8 cellular contexts compared by ENCODE assay signal in genomic region chr2:73212448-73213176, GRCh38. TPM values are rescaled to one million over a fixed set of nuclear protein-coding genes. Genes with fewer than 3 reads are reported as not detected.
DNase-seq lines count a peak whose midpoint lies in the region; TF ChIP-seq lines count a peak whose summit lies in the region.

No MANE protein-coding gene starts in this region.

- no peaks in the 10 kb centered on the region for H4K20me1 ChIP-seq in GM23248 (ENCODE audit: insufficient read depth)
- H4K20me1 ChIP-seq in Karpas-422 (ENCODE audit: insufficient read depth, low read depth, low read length) = no peaks in the 10 kb centered on the region
- no peaks in the 10 kb centered on the region for H4K20me1 ChIP-seq in neural progenitor cell (ENCODE audit: low read depth)

- H3K27ac ChIP-seq in GM23248 = peak overlapping the region; percentile 6; the same call in 1 of the 2 replicates
- no peak overlapping the region for H3K27ac ChIP-seq in Karpas-422 (ENCODE audit: low read length)
- H3K27ac ChIP-seq in neural progenitor cell = no peak overlapping the region

- no peak overlapping the region for H3K9ac ChIP-seq in GM23248
- H3K9ac ChIP-seq in Karpas-422 (ENCODE audit: low read length) = peak overlapping the region; percentile 10; the same call in 1 of the 2 replicates
- H3K9ac ChIP-seq in neural progenitor cell = no peak overlapping the region

- peaks cover 24% of the 10 kb centered on the region for H3K4me1 Mint-ChIP-seq in neural progenitor cell

- H3K9me3 ChIP-seq in GM23248 (ENCODE audit: low read depth) (no peaks in the 10 kb centered on the region), Karpas-422 (ENCODE audit: low read length) (no peaks in the 10 kb centered on the region), neural progenitor cell (ENCODE audit: low read depth) (no peaks in the 10 kb centered on the region)

- 51 to 61% methylated on average over 15 to 20 of the region's 20 CpGs for WGBS in GM23248 (ENCODE audit: low coverage in 1 of 2, low lambda C conversion rate in 2 of 2, missing lambda C conversion rate in 2 of 2), 2 experiments

- H3K36me3 Mint-ChIP-seq in neural progenitor cell = no peaks in the 10 kb centered on the region

- in situ Hi-C loops in GM23248 (cut with MboI) = no loop called here

- H3K79me2 ChIP-seq in GM23248 (ENCODE audit: insufficient read depth) = peaks cover 33% of the 10 kb centered on the region
- H3K79me2 ChIP-seq in Karpas-422 (ENCODE audit: low read length) = peaks cover 34% of the 10 kb centered on the region
- peaks cover 32% of the 10 kb centered on the region for H3K79me2 ChIP-seq in neural progenitor cell (ENCODE audit: low read depth)

- H3K9me2 ChIP-seq in GM23248 (ENCODE audit: insufficient read depth) (no peaks in the 10 kb centered on the region), Karpas-422 (replicated peaks; ENCODE audit: insufficient read depth, low read length) (no peaks in the 10 kb centered on the region)

- no peaks in the 10 kb centered on the region for H3K27me3 ChIP-seq in GM23248 (replicated peaks; ENCODE audit: insufficient read depth)
- H3K27me3 ChIP-seq in Karpas-422 (ENCODE audit: low read length) = no peaks in the 10 kb centered on the region
- no peaks in the 10 kb centered on the region for H3K27me3 ChIP-seq in neural progenitor cell

- no peak overlapping the region for H3K4me3 ChIP-seq in GM23248
- no peak overlapping the region for H3K4me3 ChIP-seq in Karpas-422 (ENCODE audit: low read length)
- no peak overlapping the region for H3K4me3 ChIP-seq in fibroblast of mammary gland (ENCODE audit: control insufficient read depth, low read depth, low read length)
- H3K4me3 ChIP-seq in neural progenitor cell = no peak overlapping the region

- no peak overlapping the region for H3K27ac Mint-ChIP-seq in neural progenitor cell

- H3F3A ChIP-seq in GM23248 (ENCODE audit: insufficient read depth) (peaks cover 19% of the 10 kb centered on the region), neural progenitor cell (ENCODE audit: low read depth) (peaks cover 7% of the 10 kb centered on the region)

- H3K4me1 ChIP-seq in GM23248 (ENCODE audit: insufficient read depth) = peaks cover 11% of the 10 kb centered on the region
- H3K4me1 ChIP-seq in Karpas-422 (ENCODE audit: low read length) = peaks cover 30% of the 10 kb centered on the region
- H3K4me1 ChIP-seq in neural progenitor cell = peaks cover 5% of the 10 kb centered on the region

- no peaks in the 10 kb centered on the region for H3K36me3 ChIP-seq in GM23248 (ENCODE audit: low read depth)
- H3K36me3 ChIP-seq in Karpas-422 (ENCODE audit: insufficient read depth, low read length) = no peaks in the 10 kb centered on the region
- no peaks in the 10 kb centered on the region for H3K36me3 ChIP-seq in neural progenitor cell

- DNase-seq in Daoy (ENCODE audit: low read depth) = peak; percentile 73
- DNase-seq in GM23248 = peak; percentile 86
- DNase-seq in Karpas-422 = peak; percentile 95
- DNase-seq in activated T-helper 1 cell treated with Interleukin-2 at 50 U/mL for 16 hours (ENCODE audit: low read depth) = peak; percentile 52
- peak; percentile 80 for DNase-seq in fibroblast of mammary gland (ENCODE audit: low read depth)
- DNase-seq in neural progenitor cell (ENCODE audit: low spot score) = peak; percentile 84
- peak; percentile 89 for DNase-seq in stromal cell of bone marrow (ENCODE audit: low read depth)

- no peaks in the 10 kb centered on the region for H3K9me3 Mint-ChIP-seq in neural progenitor cell

- TF ChIP-seq CTCF in fibroblast of mammary gland (conservative IDR thresholded peaks at IDR 0.05; ENCODE audit: control insufficient read depth, insufficient read depth, low read depth, low read length) (peak; percentile 93), neural progenitor cell (IDR thresholded peaks at IDR 0.05) (peak; percentile 88)

- H2AFZ ChIP-seq in GM23248 (peak overlapping the region; percentile 93), Karpas-422 (ENCODE audit: low read length) (no peak overlapping the region), neural progenitor cell (replicated peaks) (no peak overlapping the region)

- H3K4me3 Mint-ChIP-seq in neural progenitor cell = peak overlapping the region; percentile 95

- peaks cover 4% of the 10 kb centered on the region for H3K27me3 Mint-ChIP-seq in neural progenitor cell (ENCODE audit: insufficient read depth, low read depth)

- H3K4me2 ChIP-seq in GM23248 (ENCODE audit: unreplicated experiment) (no peak overlapping the region), Karpas-422 (ENCODE audit: low read depth, low read length, poor library complexity, severe bottlenecking) (peak overlapping the region; percentile 26), neural progenitor cell (no peak overlapping the region)

TF ChIP-seq in PFSK-1, 5 proteins besides CTCF, POLR2A, EP300 and RAD21:
- no peak for TF ChIP-seq TAF1 (IDR thresholded peaks at IDR 0.05; ENCODE audit: borderline replicate concordance, insufficient read depth, low read length)
- TF ChIP-seq FOXP2 (optimal IDR thresholded peaks at IDR 0.05; ENCODE audit: borderline replicate concordance, extremely low read depth, extremely low read length, insufficient read depth) = peak; percentile 48
- TF ChIP-seq, protein P1, sequence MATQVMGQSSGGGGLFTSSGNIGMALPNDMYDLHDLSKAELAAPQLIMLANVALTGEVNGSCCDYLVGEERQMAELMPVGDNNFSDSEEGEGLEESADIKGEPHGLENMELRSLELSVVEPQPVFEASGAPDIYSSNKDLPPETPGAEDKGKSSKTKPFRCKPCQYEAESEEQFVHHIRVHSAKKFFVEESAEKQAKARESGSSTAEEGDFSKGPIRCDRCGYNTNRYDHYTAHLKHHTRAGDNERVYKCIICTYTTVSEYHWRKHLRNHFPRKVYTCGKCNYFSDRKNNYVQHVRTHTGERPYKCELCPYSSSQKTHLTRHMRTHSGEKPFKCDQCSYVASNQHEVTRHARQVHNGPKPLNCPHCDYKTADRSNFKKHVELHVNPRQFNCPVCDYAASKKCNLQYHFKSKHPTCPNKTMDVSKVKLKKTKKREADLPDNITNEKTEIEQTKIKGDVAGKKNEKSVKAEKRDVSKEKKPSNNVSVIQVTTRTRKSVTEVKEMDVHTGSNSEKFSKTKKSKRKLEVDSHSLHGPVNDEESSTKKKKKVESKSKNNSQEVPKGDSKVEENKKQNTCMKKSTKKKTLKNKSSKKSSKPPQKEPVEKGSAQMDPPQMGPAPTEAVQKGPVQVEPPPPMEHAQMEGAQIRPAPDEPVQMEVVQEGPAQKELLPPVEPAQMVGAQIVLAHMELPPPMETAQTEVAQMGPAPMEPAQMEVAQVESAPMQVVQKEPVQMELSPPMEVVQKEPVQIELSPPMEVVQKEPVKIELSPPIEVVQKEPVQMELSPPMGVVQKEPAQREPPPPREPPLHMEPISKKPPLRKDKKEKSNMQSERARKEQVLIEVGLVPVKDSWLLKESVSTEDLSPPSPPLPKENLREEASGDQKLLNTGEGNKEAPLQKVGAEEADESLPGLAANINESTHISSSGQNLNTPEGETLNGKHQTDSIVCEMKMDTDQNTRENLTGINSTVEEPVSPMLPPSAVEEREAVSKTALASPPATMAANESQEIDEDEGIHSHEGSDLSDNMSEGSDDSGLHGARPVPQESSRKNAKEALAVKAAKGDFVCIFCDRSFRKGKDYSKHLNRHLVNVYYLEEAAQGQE (IDR thresholded peaks at IDR 0.05; ENCODE audit: insufficient read depth in 1 of 2, low read depth in 2 of 2, low read length in 2 of 2) = no peak
- no peak for TF ChIP-seq SIN3A (IDR thresholded peaks at IDR 0.05; ENCODE audit: borderline replicate concordance, insufficient read depth, low read length)
- TF ChIP-seq POLR2AphosphoS5 (IDR thresholded peaks at IDR 0.05; ENCODE audit: low read depth, low read length) = no peak
TF ChIP-seq in PFSK-1: peak in this region for 1.

RNA-seq across cellular contexts. Expression of gene SMYD5, which starts 1.4 kb away (rescaled TPM):
- total RNA-seq in Daoy (2014; rRNA removed; shearing (Covaris generic)) = 31.5 and 31.9 TPM in 2 replicates
- total RNA-seq in GM23248 (2014; rRNA removed; shearing (Covaris generic)) = 20.1 and 33.0 TPM in 2 replicates
- 15.0 and 17.5 TPM in 2 replicates for polyA plus RNA-seq in GM23248 (2016; fragmentation: Nextera tagmentation; extraction: Ambion mirVana)
- 35.6 and 48.1 TPM in 2 replicates for total RNA-seq in Karpas-422 (2014; rRNA removed; shearing (Covaris generic); ENCODE audit: low replicate concordance)
- 35.7 TPM for polyA plus RNA-seq in PFSK-1 (2012; ENCODE audit: insufficient read length, low read depth)
- total RNA-seq in neural progenitor cell (ENCODE audit: low replicate concordance) = 21.0 and 31.4 TPM in 2 replicates

RNA-seq across cellular contexts. Expression of gene NOTO, which starts 10.2 kb away (rescaled TPM):
- total RNA-seq in Daoy (2014; rRNA removed; shearing (Covaris generic)) = not detected in 2 replicates
- not detected in 2 replicates for total RNA-seq in GM23248 (2014; rRNA removed; shearing (Covaris generic))
- not detected in 2 replicates for polyA plus RNA-seq in GM23248 (2016; fragmentation: Nextera tagmentation; extraction: Ambion mirVana)
- total RNA-seq in Karpas-422 (2014; rRNA removed; shearing (Covaris generic); ENCODE audit: low replicate concordance) = not detected in 2 replicates
- 0.10 TPM for polyA plus RNA-seq in PFSK-1 (2012; ENCODE audit: insufficient read length, low read depth)
- not detected in 2 replicates for total RNA-seq in neural progenitor cell (ENCODE audit: low replicate concordance)

RNA-seq across cellular contexts. Expression of gene PRADC1, which starts 20.4 kb away (rescaled TPM):
- 21.5 and 30.8 TPM in 2 replicates for total RNA-seq in Daoy (2014; rRNA removed; shearing (Covaris generic))
- total RNA-seq in GM23248 (2014; rRNA removed; shearing (Covaris generic)) = 40.7 and 44.3 TPM in 2 replicates
- 46.7 and 47.8 TPM in 2 replicates for polyA plus RNA-seq in GM23248 (2016; fragmentation: Nextera tagmentation; extraction: Ambion mirVana)
- total RNA-seq in Karpas-422 (2014; rRNA removed; shearing (Covaris generic); ENCODE audit: low replicate concordance) = 35.4 and 45.3 TPM in 2 replicates
- polyA plus RNA-seq in PFSK-1 (2012; ENCODE audit: insufficient read length, low read depth) = 27.9 TPM
- total RNA-seq in neural progenitor cell (ENCODE audit: low replicate concordance) = 3.9 and 8.2 TPM in 2 replicates

RNA-seq across cellular contexts. Expression of gene CCT7, which starts 21.5 kb away (rescaled TPM):
- total RNA-seq in Daoy (2014; rRNA removed; shearing (Covaris generic)) = 695 and 763 TPM in 2 replicates
- 272 and 316 TPM in 2 replicates for total RNA-seq in GM23248 (2014; rRNA removed; shearing (Covaris generic))
- 213 and 225 TPM in 2 replicates for polyA plus RNA-seq in GM23248 (2016; fragmentation: Nextera tagmentation; extraction: Ambion mirVana)
- total RNA-seq in Karpas-422 (2014; rRNA removed; shearing (Covaris generic); ENCODE audit: low replicate concordance) = 482 and 608 TPM in 2 replicates
- 520 TPM for polyA plus RNA-seq in PFSK-1 (2012; ENCODE audit: insufficient read length, low read depth)
- 365 and 456 TPM in 2 replicates for total RNA-seq in neural progenitor cell (ENCODE audit: low replicate concordance)
